ENCODE assay signal across 1 cellular context in genomic region chr20:38446441-38447209, GRCh38.
TF ChIP-seq lines count a peak whose summit lies in the region.

No MANE protein-coding gene starts in this region.

TF ChIP-seq in HEK293, 187 proteins besides CTCF, POLR2A, EP300 and RAD21 (continued from another document and continues in another):
- TF ChIP-seq PRDM10 (tag by site-specific recombination; IDR thresholded peaks at IDR 0.05) (peak; percentile 75), ZNF155 (tag by site-specific recombination; IDR thresholded peaks at IDR 0.05) (no peak), ZNF174 (tag by site-specific recombination; IDR thresholded peaks at IDR 0.05) (no peak), KLF16 (tag by site-specific recombination; IDR thresholded peaks at IDR 0.05) (peak; percentile 100), ZNF132 (tag by site-specific recombination; IDR thresholded peaks at IDR 0.05; ENCODE audit: borderline replicate concordance) (no peak), FEZF1 (tag by site-specific recombination; IDR thresholded peaks at IDR 0.05) (no peak), ZNF513 (tag by site-specific recombination; IDR thresholded peaks at IDR 0.05) (no peak; the same call in 1 of the 2 replicates), TSHZ1 (tag by site-specific recombination; IDR thresholded peaks at IDR 0.05; ENCODE audit: borderline replicate concordance) (peak; percentile 67; the same call in 1 of the 2 replicates), ZNF585B (tag by site-specific recombination; IDR thresholded peaks at IDR 0.05) (no peak), ZNF654 (tag by site-specific recombination; IDR thresholded peaks at IDR 0.05; ENCODE audit: low read depth) (no peak), ZNF837 (tag by site-specific recombination; IDR thresholded peaks at IDR 0.05) (no peak), ZNF335 (tag by site-specific recombination; conservative IDR thresholded peaks at IDR 0.05) (peak; percentile 78), KLF17 (tag by site-specific recombination; IDR thresholded peaks at IDR 0.05) (peak; percentile 92), ZSCAN30 (tag by site-specific recombination; IDR thresholded peaks at IDR 0.05) (peak; percentile 97), ZNF362 (tag by site-specific recombination; IDR thresholded peaks at IDR 0.05) (no peak), ZNF394 (tag by site-specific recombination; IDR thresholded peaks at IDR 0.05; ENCODE audit: borderline replicate concordance) (peak; percentile 81), ZNF416 (tag by site-specific recombination; IDR thresholded peaks at IDR 0.05) (no peak), ZNF670 (tag by site-specific recombination; IDR thresholded peaks at IDR 0.05; ENCODE audit: low read depth) (no peak), ZNF23 (tag by site-specific recombination; IDR thresholded peaks at IDR 0.05; ENCODE audit: borderline replicate concordance) (no peak), ZNF549 (tag by site-specific recombination; IDR thresholded peaks at IDR 0.05) (no peak), ZBTB8A (tag by site-specific recombination; IDR thresholded peaks at IDR 0.05) (peak; percentile 88), SALL2 (tag by site-specific recombination; IDR thresholded peaks at IDR 0.05; ENCODE audit: borderline replicate concordance) (no peak), ZNF239 (tag by site-specific recombination; IDR thresholded peaks at IDR 0.05) (peak; percentile 45; the same call in 1 of the 2 replicates), ATF2 (tag by site-specific recombination; IDR thresholded peaks at IDR 0.05; ENCODE audit: low read depth) (no peak), ZNF664 (tag by site-specific recombination; IDR thresholded peaks at IDR 0.05) (no peak), ZNF473 (tag by site-specific recombination; IDR thresholded peaks at IDR 0.05) (no peak), ZNF169 (tag by site-specific recombination; IDR thresholded peaks at IDR 0.05) (no peak), ZNF114 (tag by site-specific recombination; IDR thresholded peaks at IDR 0.05) (no peak), ZNF248 (tag by site-specific recombination; IDR thresholded peaks at IDR 0.05) (no peak), HOXD13 (CRISPR knock-in tag; IDR thresholded peaks at IDR 0.05; ENCODE audit: borderline replicate concordance) (0 out of 2 replicates have a peak, but pooled peaks have one; percentile 38), ZBTB6 (tag by site-specific recombination; IDR thresholded peaks at IDR 0.05) (0 out of 2 replicates have a peak, but pooled peaks have one; percentile 52), ZFP3 (tag by site-specific recombination; IDR thresholded peaks at IDR 0.05; ENCODE audit: low read depth) (no peak), ZNF830 (tag by site-specific recombination; IDR thresholded peaks at IDR 0.05; ENCODE audit: low read depth) (no peak), ZNF488 (tag by site-specific recombination; IDR thresholded peaks at IDR 0.05) (no peak), ZNF10 (tag by site-specific recombination; IDR thresholded peaks at IDR 0.05) (no peak), ZNF148 (tag by site-specific recombination; IDR thresholded peaks at IDR 0.05; ENCODE audit: borderline replicate concordance) (no peak), ZSCAN16 (tag by site-specific recombination; IDR thresholded peaks at IDR 0.05) (no peak), PRDM6 (tag by site-specific recombination; IDR thresholded peaks at IDR 0.05) (no peak), GLIS2 (tag by site-specific recombination; IDR thresholded peaks at IDR 0.05) (peak; percentile 89), ZXDB (tag by site-specific recombination; IDR thresholded peaks at IDR 0.05) (peak; percentile 98), ZNF701 (tag by site-specific recombination; IDR thresholded peaks at IDR 0.05) (no peak), ZNF785 (tag by site-specific recombination; IDR thresholded peaks at IDR 0.05) (0 out of 2 replicates have a peak, but pooled peaks have one; percentile 22), SCRT2 (tag by site-specific recombination; IDR thresholded peaks at IDR 0.05) (0 out of 2 replicates have a peak, but pooled peaks have one; percentile 33), MYNN (tag by site-specific recombination; IDR thresholded peaks at IDR 0.05; ENCODE audit: borderline replicate concordance) (no peak), ZNF24 (tag by site-specific recombination; IDR thresholded peaks at IDR 0.05) (peak; percentile 94), ZNF19 (tag by site-specific recombination; IDR thresholded peaks at IDR 0.05; ENCODE audit: low read depth) (no peak), ZNF48 (tag by site-specific recombination; IDR thresholded peaks at IDR 0.05) (no peak)
